Comparison of ENCODE assay signal across 10 cellular contexts in the genomic region with DNA sequence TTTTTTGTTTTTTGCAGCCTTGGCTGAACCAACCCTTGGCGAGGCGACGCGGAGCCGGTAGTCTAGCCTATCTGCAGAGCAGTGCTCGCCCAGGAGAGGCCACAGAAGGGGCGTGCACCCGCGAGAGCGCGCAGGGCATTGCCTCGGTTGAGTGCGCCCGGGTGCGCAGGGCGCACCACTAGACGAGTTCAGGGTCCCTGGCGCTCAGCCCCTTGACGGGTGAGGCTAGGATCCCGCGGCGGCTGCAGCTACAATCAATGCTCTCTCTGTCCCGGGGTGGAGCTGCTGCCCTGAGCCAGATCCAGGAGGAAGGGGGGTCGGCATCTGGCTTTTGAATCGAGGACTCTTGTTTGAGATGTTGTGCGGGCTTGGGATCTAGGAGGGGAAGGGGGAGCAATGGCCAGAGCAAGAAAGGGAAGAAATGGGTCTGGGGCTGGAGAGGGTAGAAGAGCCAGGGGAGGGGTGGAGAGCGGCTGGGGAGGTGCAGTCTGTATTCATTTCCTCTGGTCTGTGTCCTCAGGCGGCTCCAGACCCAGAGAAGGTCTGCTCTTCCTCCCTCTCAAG. TPM values are rescaled to one million over a fixed set of nuclear protein-coding genes. Genes with fewer than 3 reads are reported as not detected.
DNase-seq lines count a peak whose midpoint lies in the region; FAIRE-seq and TF ChIP-seq lines count a peak whose summit lies in the region.
"Had no signal": no experiment of that assay in that cellular context is flagged by ENCODE, and none has a peak within 500 bp of the region (broad histone marks: within the 10 kb centered on the region; RNA-seq: fewer than 3 reads in every experiment).

No MANE protein-coding gene starts in this region.

- no peaks in the 10 kb centered on the region for H3K9me3 ChIP-seq in iPS-18a (ENCODE audit: control insufficient read depth, low read depth, low read length)
- no peaks in the 10 kb centered on the region for H3K9me3 ChIP-seq in spleen

- H3K27ac ChIP-seq in iPS-18a (ENCODE audit: low read length) = peak overlapping the region; percentile 65
- H3K27ac ChIP-seq in spleen = peak overlapping the region in 4 of 8 donors; percentile 2 to 20 (median 12)

- H3K27me3 Mint-ChIP-seq in activated CD4-positive, alpha-beta memory T cell treated with anti-CD3 and anti-CD28 coated beads, Interleukin-2, amount 10 ng/mL, durations not matched to agents 7 days and 5 days = peaks cover 43% of the 10 kb centered on the region
- H3K27me3 Mint-ChIP-seq in immature natural killer cell (ENCODE audit: low read depth in 3 of 3) = peaks cover 9 to 16% (median 12%) of the 10 kb centered on the region in 3 donors

- no peak overlapping the region for H3K27ac Mint-ChIP-seq in activated CD4-positive, alpha-beta memory T cell treated with anti-CD3 and anti-CD28 coated beads, Interleukin-2, amount 10 ng/mL, durations not matched to agents 7 days and 5 days
- no peak overlapping the region for H3K27ac Mint-ChIP-seq in immature natural killer cell

- H3K4me1 ChIP-seq in iPS-18a (ENCODE audit: control insufficient read depth, low read depth, low read length) = peaks cover 54% of the 10 kb centered on the region
- H3K4me1 ChIP-seq in spleen = peaks cover 6 to 31% (median 20%) of the 10 kb centered on the region in 6 donors

- DNase-seq in activated CD4-positive, alpha-beta T cell treated with anti-CD3 and anti-CD28 coated beads for 48 hours = peak; percentile 37
- DNase-seq in activated CD4-positive, alpha-beta T cell treated with anti-CD3 and anti-CD28 coated beads, Interleukin-2, amount 50 U/mL, for 4 hours = no peak
- no peak for DNase-seq in activated CD4-positive, alpha-beta memory T cell treated with anti-CD3 and anti-CD28 coated beads, Interleukin-2, amount 10 ng/mL, durations not matched to agents 7 days and 5 days
- DNase-seq in spleen (no peak), D721Med (ENCODE audit: insufficient read length, low spot score) (no peak), NCI-H774 (lab: John Stamatoyannopoulos, UW) (no peak), immature natural killer cell (no peak)
- DNase-seq: DND-41 had no signal

- POLR2A ChIA-PET in activated CD4-positive, alpha-beta memory T cell treated with anti-CD3 and anti-CD28 coated beads, Interleukin-2, amount 10 ng/mL, durations not matched to agents 7 days and 5 days (lab: Charles Lee) = no interaction called here

- peak overlapping the region; percentile 77 for H3K4me3 ChIP-seq in iPS-18a (ENCODE audit: low read length)
- H3K4me3 ChIP-seq in spleen = peak overlapping the region; percentile 4 to 62 (median 35)

- TF ChIP-seq POLR2A in spleen (IDR thresholded peaks at IDR 0.05) = no peak

- peaks cover 37% of the 10 kb centered on the region for H3K36me3 ChIP-seq in iPS-18a (ENCODE audit: control insufficient read depth, low read depth, low read length)
- no peaks in the 10 kb centered on the region for H3K36me3 ChIP-seq in spleen

- H3K9me3 Mint-ChIP-seq in activated CD4-positive, alpha-beta memory T cell treated with anti-CD3 and anti-CD28 coated beads, Interleukin-2, amount 10 ng/mL, durations not matched to agents 7 days and 5 days = no peaks in the 10 kb centered on the region
- no peaks in the 10 kb centered on the region for H3K9me3 Mint-ChIP-seq in immature natural killer cell

- H3K4me1 Mint-ChIP-seq in activated CD4-positive, alpha-beta memory T cell treated with anti-CD3 and anti-CD28 coated beads, Interleukin-2, amount 10 ng/mL, durations not matched to agents 7 days and 5 days = peaks cover 27% of the 10 kb centered on the region
- H3K4me1 Mint-ChIP-seq in immature natural killer cell = peaks cover 0 to 10% of the 10 kb centered on the region in 2 donors

- intact Hi-C loops in spleen (cut with DNase I; ENCODE audit: low total_unique reads) = no loop called here

- FAIRE-seq in D721Med (lab: Jason Lieb, UNC) = no peak
- FAIRE-seq: TTC549 had no signal

- H3K27me3 ChIP-seq in iPS-18a (ENCODE audit: control insufficient read depth, insufficient read depth, low read length) (no peaks in the 10 kb centered on the region), spleen (replicated peaks in 1 of 7) (peaks cover 0 to 70% (median 38%) of the 10 kb centered on the region in 7 donors)

- no peaks in the 10 kb centered on the region for H3K36me3 Mint-ChIP-seq in activated CD4-positive, alpha-beta memory T cell treated with anti-CD3 and anti-CD28 coated beads, Interleukin-2, amount 10 ng/mL, durations not matched to agents 7 days and 5 days (ENCODE audit: low read depth)
- H3K36me3 Mint-ChIP-seq in immature natural killer cell = no peaks in the 10 kb centered on the region

- peak overlapping the region; percentile 38 for H3K4me3 Mint-ChIP-seq in activated CD4-positive, alpha-beta memory T cell treated with anti-CD3 and anti-CD28 coated beads, Interleukin-2, amount 10 ng/mL, durations not matched to agents 7 days and 5 days
- H3K4me3 Mint-ChIP-seq in immature natural killer cell = no peak overlapping the region

- 2 to 3% (median 2%) methylated on average over 17 to 28 of the region's 28 CpGs for WGBS in spleen, 5 donors

- no peak for TF ChIP-seq CTCF in spleen (IDR thresholded peaks at IDR 0.05 in 8 of 11, conservative IDR thresholded peaks at IDR 0.05 in 3 of 11)
- no peak for TF ChIP-seq CTCF in D721Med (IDR thresholded peaks at IDR 0.05; ENCODE audit: insufficient read depth, missing control alignments)

- peak overlapping the region; percentile 84 for H3K9ac ChIP-seq in iPS-18a (ENCODE audit: low read length)

- CTCF ChIA-PET in activated CD4-positive, alpha-beta memory T cell treated with anti-CD3 and anti-CD28 coated beads, Interleukin-2, amount 10 ng/mL, durations not matched to agents 7 days and 5 days (lab: Charles Lee) = interaction anchor here (0.7 kb wide), 1 partner anchor 56 kb away, joined by 5 read pairs; no protein-coding TSS in a partner anchor

RNA-seq across cellular contexts. Expression of gene THY1, which starts 0.9 kb away (rescaled TPM):
- 1 to 10 TPM; 1.3 to 2.0 TPM for total RNA-seq in activated CD4-positive, alpha-beta memory T cell treated with anti-CD3 and anti-CD28 coated beads, Interleukin-2, amount 10 ng/mL, durations not matched to agents 7 days and 5 days
- 10 to 100 TPM in 6 of 7 donors, 1 to 10 TPM in 1; 7.1 to 29.4 (median 16.9) TPM for total RNA-seq in spleen
- 10 to 100 TPM in 1 of 3 donors, 1 to 10 TPM in 2; 6.1 to 11.7 (median 7.7) TPM for polyA plus RNA-seq in spleen
- not detected for polyA plus RNA-seq in immature natural killer cell

RNA-seq across cellular contexts. Expression of gene USP2, which starts 40.5 kb away (rescaled TPM):
- total RNA-seq in activated CD4-positive, alpha-beta memory T cell treated with anti-CD3 and anti-CD28 coated beads, Interleukin-2, amount 10 ng/mL, durations not matched to agents 7 days and 5 days = under 1 TPM; 0.48 to 0.53 TPM
- total RNA-seq in spleen = under 1 TPM; 0.28 to 0.88 (median 0.60) TPM
- polyA plus RNA-seq in spleen (under 1 TPM; 0.15 to 0.58 (median 0.27) TPM), immature natural killer cell (not detected)
